Comparison of ENCODE assay signal across 17 cellular contexts in genomic region chrX:1909419-1910206, GRCh38.
"Had no signal": no experiment of that assay in that cellular context is flagged by ENCODE, and none has a peak within 500 bp of the region (broad histone marks: within the 10 kb centered on the region; RNA-seq: fewer than 3 reads in every experiment).

No MANE protein-coding gene starts in this region.

- H3K27ac Mint-ChIP-seq: activated CD4-positive, alpha-beta T cell treated with anti-CD3 and anti-CD28 coated beads, Interleukin-2, amount 10 ng/mL, durations not matched to agents 24 days and 14 days; type B pancreatic cell had no signal

- H3K4me3 ChIP-seq: adrenal gland, colonic mucosa, heart right ventricle, left lung, sigmoid colon had no signal

- ATAC-seq: heart right ventricle; left lung; natural killer cell treated with Interleukin-12 subunit alpha and Interleukin-12 subunit beta and Interleukin-15 and Interleukin-18, amount 100 ng/mL, for 72 hours had no signal

- H3K4me1 Mint-ChIP-seq: activated CD4-positive, alpha-beta T cell treated with anti-CD3 and anti-CD28 coated beads, Interleukin-2, amount 10 ng/mL, durations not matched to agents 24 days and 14 days had no signal

- H3K9me3 ChIP-seq: adrenal gland, colonic mucosa had no signal

- H3K4me1 ChIP-seq: adrenal gland, colonic mucosa, heart right ventricle, left lung, sigmoid colon had no signal

- H3K36me3 ChIP-seq: adrenal gland, colonic mucosa, heart right ventricle, left lung, sigmoid colon had no signal

- DNase-seq: activated CD4-positive, alpha-beta T cell treated with anti-CD3 and anti-CD28 coated beads, Interleukin-2, amount 10 ng/mL, durations not matched to agents 24 days and 14 days; activated naive CD4-positive, alpha-beta T cell treated with anti-CD3 and anti-CD28 coated beads, Interleukin-2, amount 50 U/mL, for 16 hours; adrenal gland; caudate nucleus; colonic mucosa; effector CD4-positive, alpha-beta T cell; heart right ventricle; islet precursor cell; left lung; sigmoid colon; stimulated activated CD4-positive, alpha-beta T cell treated with anti-CD3 and anti-CD28 coated beads, Interleukin-2, amount 100 ng/mL, for 24 hours; stimulated activated naive CD4-positive, alpha-beta T cell; T1000 had no signal

- H3K27me3 Mint-ChIP-seq: activated CD4-positive, alpha-beta T cell treated with anti-CD3 and anti-CD28 coated beads, Interleukin-2, amount 10 ng/mL, durations not matched to agents 24 days and 14 days had no signal

- H3K4me3 Mint-ChIP-seq: activated CD4-positive, alpha-beta T cell treated with anti-CD3 and anti-CD28 coated beads, Interleukin-2, amount 10 ng/mL, durations not matched to agents 24 days and 14 days; natural killer cell treated with Interleukin-12 subunit alpha and Interleukin-12 subunit beta and Interleukin-15 and Interleukin-18, amount 100 ng/mL, for 72 hours; type B pancreatic cell had no signal

- H3K27ac ChIP-seq: adrenal gland, colonic mucosa, heart right ventricle, left lung, sigmoid colon, VCaP had no signal

- H3K9me3 Mint-ChIP-seq: activated CD4-positive, alpha-beta T cell treated with anti-CD3 and anti-CD28 coated beads, Interleukin-2, amount 10 ng/mL, durations not matched to agents 24 days and 14 days; natural killer cell treated with Interleukin-12 subunit alpha and Interleukin-12 subunit beta and Interleukin-15 and Interleukin-18, amount 100 ng/mL, for 72 hours; type B pancreatic cell had no signal

- H3K36me3 Mint-ChIP-seq: natural killer cell treated with Interleukin-12 subunit alpha and Interleukin-12 subunit beta and Interleukin-15 and Interleukin-18, amount 100 ng/mL, for 72 hours; type B pancreatic cell had no signal

- FAIRE-seq: frontal cortex had no signal
